In genomic region chr6:110646951-110647910, GRCh38 we compare ENCODE assay signal across 11 cellular contexts.
DNase-seq lines count a peak whose midpoint lies in the region; TF ChIP-seq lines count a peak whose summit lies in the region.
"Had no signal": no experiment of that assay in that cellular context is flagged by ENCODE, and none has a peak within 500 bp of the region (broad histone marks: within the 10 kb centered on the region; RNA-seq: fewer than 3 reads in every experiment).

No MANE protein-coding gene starts in this region.

- H3K27ac ChIP-seq in 22Rv1 (peak overlapping the region; percentile 2; the same call in 1 of the 2 replicates), WERI-Rb-1 (no peak overlapping the region), trophoblast cell (ENCODE audit: low read depth, low read length) (no peak overlapping the region)

- H3K4me3 ChIP-seq in GM06990 (replicated peaks; ENCODE audit: low read depth, low read length) (no peak overlapping the region), WERI-Rb-1 (ENCODE audit: low read depth, low read length) (no peak overlapping the region), trophoblast cell (ENCODE audit: low read depth, low read length) (no peak overlapping the region)

- H2AK5ac ChIP-seq in trophoblast cell (ENCODE audit: low read length) = no peak overlapping the region

- H3K4me1 ChIP-seq in trophoblast cell (ENCODE audit: control insufficient read depth in 1 of 2, insufficient read depth in 2 of 2, low read length in 2 of 2) = peaks cover 2% of the 10 kb centered on the region in 2 experiments

- peaks cover 5% of the 10 kb centered on the region for H3K36me3 Mint-ChIP-seq in glutamatergic neuron (ENCODE audit: unreplicated experiment)

- H3K4me2 ChIP-seq in trophoblast cell (ENCODE audit: low read length) = no peak overlapping the region

- WGBS in trophoblast cell (ENCODE audit: extremely low coverage, insufficient coverage, insufficient read length) = no CpG with 5 or more reads among the region's 19 CpGs

- H3K4me3 Mint-ChIP-seq in glutamatergic neuron (ENCODE audit: unreplicated experiment) = no peak overlapping the region

- H3K14ac ChIP-seq in trophoblast cell (ENCODE audit: low read length) = no peak overlapping the region

- H3K27ac Mint-ChIP-seq in glutamatergic neuron (ENCODE audit: unreplicated experiment) = no peak overlapping the region

- no peak overlapping the region for H2BK5ac ChIP-seq in trophoblast cell (ENCODE audit: low read depth, low read length, poor library complexity)

- H2BK120ac ChIP-seq in trophoblast cell (ENCODE audit: insufficient read depth, low read length, poor library complexity) = no peak overlapping the region

- TF ChIP-seq CTCF in 22Rv1 (IDR thresholded peaks at IDR 0.05) (0 out of 2 replicates have a peak, but pooled peaks have one; percentile 24), GM06990 (IDR thresholded peaks at IDR 0.05; ENCODE audit: insufficient read depth, low read length, poor library complexity, severe bottlenecking) (peak; percentile 42), WERI-Rb-1 (IDR thresholded peaks at IDR 0.05; ENCODE audit: low read depth, low read length) (peak; percentile 40), glutamatergic neuron (IDR thresholded peaks at IDR 0.05; ENCODE audit: partially characterized antibody, unreplicated experiment) (peak; percentile 63)

- H3K9me3 Mint-ChIP-seq in glutamatergic neuron (ENCODE audit: unreplicated experiment) = peaks cover 6% of the 10 kb centered on the region

- peaks cover 2% of the 10 kb centered on the region for H3K27me3 Mint-ChIP-seq in glutamatergic neuron (ENCODE audit: unreplicated experiment)
- H3K27me3 Mint-ChIP-seq: naive B cell had no signal

- H2AFZ ChIP-seq in trophoblast cell (ENCODE audit: insufficient read depth, low read length, poor library complexity) = no peak overlapping the region

- no peaks in the 10 kb centered on the region for H3K27me3 ChIP-seq in GM06990 (replicated peaks; ENCODE audit: control insufficient read depth, insufficient read depth, low read length)
- no peaks in the 10 kb centered on the region for H3K27me3 ChIP-seq in WERI-Rb-1 (ENCODE audit: insufficient read depth, low read depth, severe bottlenecking)
- no peaks in the 10 kb centered on the region for H3K27me3 ChIP-seq in trophoblast cell (ENCODE audit: insufficient read depth, low read length)

- peak; percentile 8 for DNase-seq in GM06990 (ENCODE audit: extremely low read depth, insufficient read length)
- no peak for DNase-seq in WERI-Rb-1
- DNase-seq in glutamatergic neuron = no peak
- DNase-seq in RPMI8226 = no peak
- DNase-seq in cortex of kidney (lab: John Stamatoyannopoulos, UW) = no peak
- DNase-seq in amygdala (lab: John Stamatoyannopoulos, UW) = no peak
- no peak for DNase-seq in trophoblast cell
- DNase-seq: Kasumi-1; naive B cell; stimulated activated CD4-positive, alpha-beta T cell treated with anti-CD3 and anti-CD28 coated beads, Interleukin-1b, Interleukin-23, amount 100 ng/mL, for 48 hours had no signal

- no peak overlapping the region for H3K23ac ChIP-seq in trophoblast cell (ENCODE audit: low read length)

- no peaks in the 10 kb centered on the region for H3K4me1 Mint-ChIP-seq in glutamatergic neuron (ENCODE audit: low read depth, unreplicated experiment)

- H4K91ac ChIP-seq in trophoblast cell (ENCODE audit: low read depth, low read length) = no peak overlapping the region

- no peak overlapping the region for H3K9ac ChIP-seq in trophoblast cell (ENCODE audit: low read length)

- H3K18ac ChIP-seq in trophoblast cell (ENCODE audit: low read length) = no peak overlapping the region

- H3K79me1 ChIP-seq in trophoblast cell (ENCODE audit: low read length) = no peaks in the 10 kb centered on the region

- H3K4ac ChIP-seq in trophoblast cell (ENCODE audit: low read depth, low read length) = no peak overlapping the region

- H3K79me2 ChIP-seq in trophoblast cell (ENCODE audit: control insufficient read depth, insufficient read depth, low read length, poor library complexity) = no peaks in the 10 kb centered on the region

- H2BK12ac ChIP-seq in trophoblast cell (ENCODE audit: low read length) = no peak overlapping the region

- H4K8ac ChIP-seq in trophoblast cell (ENCODE audit: low read depth, low read length) = no peak overlapping the region

- H3K36me3 ChIP-seq in GM06990 (ENCODE audit: control insufficient read depth, insufficient read depth, low read length) (peaks cover 3% of the 10 kb centered on the region), WERI-Rb-1 (0 out of 2 replicates have a peak, but pooled peaks cover 3% of the 10 kb centered on the region), trophoblast cell (ENCODE audit: control insufficient read depth in 1 of 2, insufficient read depth in 2 of 2, low read length in 2 of 2) (peaks cover 9 to 10% of the 10 kb centered on the region in 2 experiments)

- H4K12ac ChIP-seq in trophoblast cell (ENCODE audit: low read depth, low read length) = no peak overlapping the region

- H3K9me3 ChIP-seq in WERI-Rb-1 (ENCODE audit: severe bottlenecking) = no peaks in the 10 kb centered on the region
- H3K9me3 ChIP-seq in trophoblast cell (ENCODE audit: insufficient read depth, low read depth, low read length) = peaks cover 3% of the 10 kb centered on the region
